7 cellular contexts compared by ENCODE assay signal in the genomic region with DNA sequence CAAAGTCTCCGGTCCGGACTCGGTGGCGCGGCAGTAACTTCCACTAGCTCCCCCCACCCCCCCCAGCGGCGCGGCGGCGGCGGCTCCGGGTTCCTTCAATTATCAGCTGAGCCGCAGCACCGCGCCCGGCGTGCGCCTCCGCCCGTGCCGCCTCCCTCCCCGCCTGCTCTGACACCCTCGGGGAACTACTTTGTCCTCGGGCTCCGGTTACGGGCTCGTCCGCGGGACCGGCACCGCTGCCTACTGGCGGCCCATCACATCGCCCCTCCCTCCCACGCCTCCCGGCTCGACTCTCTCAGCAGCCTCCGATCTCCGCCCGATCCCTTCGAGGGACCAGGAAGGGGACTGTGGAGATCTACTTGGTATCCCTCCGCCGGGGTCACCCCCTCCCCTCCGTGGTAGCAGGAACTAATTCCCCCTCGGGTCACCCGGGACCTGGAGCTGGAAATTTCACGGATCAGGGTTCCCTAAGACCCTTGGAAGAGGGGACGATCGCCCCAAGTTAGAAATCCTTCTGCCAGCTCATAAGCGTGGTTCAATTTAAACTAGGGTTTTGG. TPM values are rescaled to one million over a fixed set of nuclear protein-coding genes. Genes with fewer than 3 reads are reported as not detected.
A peak's percentile ranks its signal among the peaks of the same experiment; 100 is the strongest.
DNase-seq lines count a peak whose midpoint lies in the region; ATAC-seq, FAIRE-seq and TF ChIP-seq lines count a peak whose summit lies in the region.

Gene TRIP12, minus strand, starts transcription at position 118 of the 557 bp plus-strand sequence. CDS start 41,930 bp downstream, outside the sequence.

- H3K27ac Mint-ChIP-seq in T-helper 2 cell treated with Interferon-gamma antibody and Interleukin-4, amounts not matched to agents 5 μg/mL and 100 μg/mL, for 36 hours = peak within 1 kb of the TSS; percentile 97
- peak within 1 kb of the TSS; percentile 99 for H3K27ac Mint-ChIP-seq in astrocyte (ENCODE audit: unreplicated experiment)

- ATAC-seq in GM18499 (IDR thresholded peaks at IDR 0.05; ENCODE audit: insufficient read depth, unreplicated experiment) = peak; percentile 43
- peak; percentile 70 for ATAC-seq in HG02938 (IDR thresholded peaks at IDR 0.05; ENCODE audit: unreplicated experiment)

- no peaks in the 10 kb centered on the region for H3K27me3 Mint-ChIP-seq in T-helper 2 cell treated with Interferon-gamma antibody and Interleukin-4, amounts not matched to agents 5 μg/mL and 100 μg/mL, for 36 hours (ENCODE audit: low read depth)
- H3K27me3 Mint-ChIP-seq in astrocyte (ENCODE audit: low read depth, unreplicated experiment) = no peaks in the 10 kb centered on the region

- peak within 1 kb of the TSS; percentile 99 for H3K4me3 Mint-ChIP-seq in T-helper 2 cell treated with Interferon-gamma antibody and Interleukin-4, amounts not matched to agents 5 μg/mL and 100 μg/mL, for 36 hours
- peak within 1 kb of the TSS; percentile 96 for H3K4me3 Mint-ChIP-seq in astrocyte (ENCODE audit: unreplicated experiment)

- peaks cover 8% of the 10 kb centered on the region for H3K36me3 ChIP-seq in astrocyte (ENCODE audit: insufficient read depth, low read length)

- DNase-seq in NCI-H1930 (lab: John Stamatoyannopoulos, UW) = peak; percentile 87 to 90
- DNase-seq in T-helper 2 cell treated with Interferon-gamma antibody and Interleukin-4, amounts not matched to agents 5 μg/mL and 100 μg/mL, for 36 hours (ENCODE audit: low spot score) = peak; percentile 90
- peak; percentile 98 for DNase-seq in astrocyte (ENCODE audit: low read depth)
- peak; percentile 97 for DNase-seq in hepatic stellate cell (ENCODE audit: low spot score)
- DNase-seq in renal cortical epithelial cell (ENCODE audit: low read depth) = peak; percentile 87

- H3K9me3 Mint-ChIP-seq in T-helper 2 cell treated with Interferon-gamma antibody and Interleukin-4, amounts not matched to agents 5 μg/mL and 100 μg/mL, for 36 hours = no peaks in the 10 kb centered on the region
- no peaks in the 10 kb centered on the region for H3K9me3 Mint-ChIP-seq in astrocyte (ENCODE audit: unreplicated experiment)

- peak within 1 kb of the TSS; percentile 92 for H3K27ac ChIP-seq in astrocyte (ENCODE audit: low read depth, low read length)

- H3K4me3 ChIP-seq in astrocyte (ENCODE audit: insufficient read depth, low read depth, low read length) = peak within 1 kb of the TSS; percentile 98

- H3K79me2 ChIP-seq in astrocyte (ENCODE audit: insufficient read depth, low read length) = peaks cover 54% of the 10 kb centered on the region

- peak within 1 kb of the TSS; percentile 91 for H2AFZ ChIP-seq in astrocyte (ENCODE audit: low read depth, low read length)

- peaks cover 21% of the 10 kb centered on the region for H3K36me3 Mint-ChIP-seq in T-helper 2 cell treated with Interferon-gamma antibody and Interleukin-4, amounts not matched to agents 5 μg/mL and 100 μg/mL, for 36 hours (ENCODE audit: low read depth)
- peaks cover 6% of the 10 kb centered on the region for H3K36me3 Mint-ChIP-seq in astrocyte (ENCODE audit: low read depth, unreplicated experiment)

- H3K4me1 Mint-ChIP-seq in T-helper 2 cell treated with Interferon-gamma antibody and Interleukin-4, amounts not matched to agents 5 μg/mL and 100 μg/mL, for 36 hours (ENCODE audit: low read depth) = peaks cover 35% of the 10 kb centered on the region
- peaks cover 13% of the 10 kb centered on the region for H3K4me1 Mint-ChIP-seq in astrocyte (ENCODE audit: low read depth, unreplicated experiment)

- no peaks in the 10 kb centered on the region for H3K27me3 ChIP-seq in astrocyte (ENCODE audit: insufficient read depth, low read length)

- no peaks in the 10 kb centered on the region for H3K9me3 ChIP-seq in astrocyte (ENCODE audit: insufficient read depth, low read depth, low read length)

- TF ChIP-seq CTCF in astrocyte (IDR thresholded peaks at IDR 0.05; ENCODE audit: insufficient read depth, low read depth, low read length) = no peak

- peak; percentile 37 for FAIRE-seq in astrocyte (lab: Jason Lieb, UNC)

- peaks cover 39% of the 10 kb centered on the region for H4K20me1 ChIP-seq in astrocyte (ENCODE audit: insufficient read depth, low read length)

- peaks cover 6% of the 10 kb centered on the region for H3K4me1 ChIP-seq in astrocyte (ENCODE audit: insufficient read depth, low read length)

- H3K4me2 ChIP-seq in astrocyte (ENCODE audit: low read length) = peak within 1 kb of the TSS; percentile 100

- peak within 1 kb of the TSS; percentile 96 for H3K9ac ChIP-seq in astrocyte (ENCODE audit: low read length)

RNA-seq across cellular contexts. Expression of gene TRIP12, which starts in this region (rescaled TPM):
- total RNA-seq in astrocyte (366 and 379 TPM in 2 replicates), renal cortical epithelial cell (215 and 346 TPM in 2 replicates)

Comparison
In these comparisons a context has a peak if more than half of its experiments do, and no peak if none do; other contexts are left out.
1. Peak in every context shown above with its lines: DNase-seq, ATAC-seq, H3K4me3 ChIP-seq and H3K27ac ChIP-seq.